12 cellular contexts compared by ENCODE assay signal in genomic region chr16:73060948-73061495, GRCh38. TPM values are rescaled to one million over a fixed set of nuclear protein-coding genes. Genes with fewer than 3 reads are reported as not detected.
DNase-seq lines count a peak whose midpoint lies in the region; ATAC-seq and TF ChIP-seq lines count a peak whose summit lies in the region.
"Had no signal": no experiment of that assay in that cellular context is flagged by ENCODE, and none has a peak within 500 bp of the region (broad histone marks: within the 10 kb centered on the region; RNA-seq: fewer than 3 reads in every experiment).

No MANE protein-coding gene starts in this region.

- CTCF ChIA-PET in activated CD4-positive, alpha-beta T cell treated with anti-CD3 and anti-CD28 coated beads, Interleukin-2, amount 10 ng/mL, durations not matched to agents 7 days and 5 days (lab: Charles Lee), result interaction anchor here (0.6 kb wide), 1 partner anchor 1143 kb away, joined by 5 read pairs; no protein-coding TSS in a partner anchor

- POLR2A ChIA-PET in activated CD4-positive, alpha-beta T cell treated with anti-CD3 and anti-CD28 coated beads, Interleukin-2, amount 10 ng/mL, durations not matched to agents 7 days and 5 days (lab: Charles Lee), result no interaction called here

- no peak for TF ChIP-seq CTCF in LNCaP clone FGC (IDR thresholded peaks at IDR 0.05; ENCODE audit: control insufficient read depth, extremely low read depth, insufficient read depth)
- TF ChIP-seq CTCF in brain microvascular endothelial cell (IDR thresholded peaks at IDR 0.05; ENCODE audit: low read depth, low read length, missing control alignments), result no peak
- no peak for TF ChIP-seq CTCF in lower lobe of right lung (IDR thresholded peaks at IDR 0.05)

- H3K36me3 Mint-ChIP-seq in activated CD4-positive, alpha-beta T cell treated with anti-CD3 and anti-CD28 coated beads, Interleukin-2, amount 10 ng/mL, durations not matched to agents 7 days and 5 days (ENCODE audit: low read depth), result peaks cover 2% of the 10 kb centered on the region

- peaks cover 22% of the 10 kb centered on the region for H3K4me1 Mint-ChIP-seq in activated CD4-positive, alpha-beta T cell treated with anti-CD3 and anti-CD28 coated beads, Interleukin-2, amount 10 ng/mL, durations not matched to agents 7 days and 5 days

- intact Hi-C loops in lower lobe of right lung (cut with DNase I), result no loop called here

- H3K36me3 ChIP-seq in brain microvascular endothelial cell (replicated peaks), result no peaks in the 10 kb centered on the region
- H3K36me3 ChIP-seq in lower lobe of right lung, result no peaks in the 10 kb centered on the region
- no peaks in the 10 kb centered on the region for H3K36me3 ChIP-seq in skeletal muscle satellite cell (ENCODE audit: insufficient read depth, low read length)
- H3K36me3 ChIP-seq: cardiac muscle cell, vagina had no signal

- no peak overlapping the region for H3K27ac Mint-ChIP-seq in activated CD4-positive, alpha-beta T cell treated with anti-CD3 and anti-CD28 coated beads, Interleukin-2, amount 10 ng/mL, durations not matched to agents 7 days and 5 days
- H3K27ac Mint-ChIP-seq: activated CD8-positive, alpha-beta memory T cell treated with anti-CD3 and anti-CD28 coated beads, Interleukin-2, amount 10 ng/mL, durations not matched to agents 7 days and 5 days had no signal

- no peaks in the 10 kb centered on the region for H3K9me3 Mint-ChIP-seq in activated CD4-positive, alpha-beta T cell treated with anti-CD3 and anti-CD28 coated beads, Interleukin-2, amount 10 ng/mL, durations not matched to agents 7 days and 5 days

- peaks cover 26% of the 10 kb centered on the region for H3K4me1 ChIP-seq in lower lobe of right lung
- peaks cover 53% of the 10 kb centered on the region for H3K4me1 ChIP-seq in skeletal muscle satellite cell (ENCODE audit: control insufficient read depth, insufficient read depth, low read length)

- peaks cover 80% of the 10 kb centered on the region for H3K27me3 Mint-ChIP-seq in activated CD4-positive, alpha-beta T cell treated with anti-CD3 and anti-CD28 coated beads, Interleukin-2, amount 10 ng/mL, durations not matched to agents 7 days and 5 days

- H3K4me2 ChIP-seq in skeletal muscle satellite cell (ENCODE audit: low read length), result peak overlapping the region; percentile 81

- DNase-seq in LNCaP clone FGC (ENCODE audit: low read depth), result no peak
- no peak for DNase-seq in brain microvascular endothelial cell
- DNase-seq in lower lobe of right lung, result no peak
- DNase-seq in NCI-H748 treated with DMSO at 0.1 percent for 48 hours (lab: John Stamatoyannopoulos, UW), result no peak
- no peak for DNase-seq in activated CD4-positive, alpha-beta T cell treated with anti-CD3 and anti-CD28 coated beads, Interleukin-2, amount 10 ng/mL, durations not matched to agents 7 days and 5 days
- DNase-seq in germinal center (ENCODE audit: low spot score), result no peak
- DNase-seq: activated CD8-positive, alpha-beta memory T cell treated with anti-CD3 and anti-CD28 coated beads, Interleukin-2, amount 10 ng/mL, durations not matched to agents 7 days and 5 days; activated naive CD4-positive, alpha-beta T cell had no signal

- H3K4me3 Mint-ChIP-seq in activated CD4-positive, alpha-beta T cell treated with anti-CD3 and anti-CD28 coated beads, Interleukin-2, amount 10 ng/mL, durations not matched to agents 7 days and 5 days, result no peak overlapping the region
- H3K4me3 Mint-ChIP-seq: activated CD8-positive, alpha-beta memory T cell treated with anti-CD3 and anti-CD28 coated beads, Interleukin-2, amount 10 ng/mL, durations not matched to agents 7 days and 5 days had no signal

- H3K27ac ChIP-seq in brain microvascular endothelial cell, result peak overlapping the region; percentile 97
- H3K27ac ChIP-seq in lower lobe of right lung, result peak overlapping the region; percentile 46
- H3K27ac ChIP-seq: C4-2B, cardiac muscle cell, vagina had no signal

- no peaks in the 10 kb centered on the region for H3K9me3 ChIP-seq in lower lobe of right lung
- no peaks in the 10 kb centered on the region for H3K9me3 ChIP-seq in skeletal muscle satellite cell (replicated peaks; ENCODE audit: low read length)
- H3K9me3 ChIP-seq: vagina had no signal

- in situ Hi-C loops in brain microvascular endothelial cell (cut with HindIII; ENCODE audit: low pct_ligation_motif_present, low sequenced_read_pairs), result no loop called here

- peak overlapping the region; percentile 88 for H3K9ac ChIP-seq in skeletal muscle satellite cell (ENCODE audit: low read depth, low read length)

- H3K27me3 ChIP-seq in brain microvascular endothelial cell (replicated peaks), result no peaks in the 10 kb centered on the region
- peaks cover 54% of the 10 kb centered on the region for H3K27me3 ChIP-seq in lower lobe of right lung (ENCODE audit: low read depth)
- no peaks in the 10 kb centered on the region for H3K27me3 ChIP-seq in skeletal muscle satellite cell (ENCODE audit: control insufficient read depth, insufficient read depth, low read length)
- H3K27me3 ChIP-seq: vagina had no signal

- no peak for ATAC-seq in lower lobe of right lung
- ATAC-seq: activated CD8-positive, alpha-beta memory T cell treated with anti-CD3 and anti-CD28 coated beads, Interleukin-2, amount 10 ng/mL, durations not matched to agents 7 days and 5 days had no signal

- H3K4me3 ChIP-seq in LNCaP clone FGC (ENCODE audit: low read depth, low read length) (peak overlapping the region; percentile 38), brain microvascular endothelial cell (ENCODE audit: low read depth, low read length) (peak overlapping the region; percentile 68), lower lobe of right lung (peak overlapping the region; percentile 73), skeletal muscle satellite cell (ENCODE audit: low read length) (peak overlapping the region; percentile 80)
- H3K4me3 ChIP-seq: cardiac muscle cell, vagina had no signal

RNA-seq across cellular contexts. Expression of gene ZFHX3, which starts 13.1 kb away (rescaled TPM):
- 29.3 TPM for total RNA-seq in lower lobe of right lung
- total RNA-seq in skeletal muscle satellite cell (2012; rRNA removed), result 5.1 and 8.3 TPM in 2 replicates
- 1 to 10 TPM; 1.5 to 1.6 TPM for total RNA-seq in activated CD4-positive, alpha-beta T cell treated with anti-CD3 and anti-CD28 coated beads, Interleukin-2, amount 10 ng/mL, durations not matched to agents 7 days and 5 days

Comparison
In these comparisons a context has a peak if more than half of its experiments do, and no peak if none do; other contexts are left out.
1. RNA of gene ZFHX3, which starts 13.1 kb away (total RNA-seq): 29.3 TPM in lower lobe of right lung (single experiment); 1.5 to 1.6 TPM in activated CD4-positive, alpha-beta T cell treated with anti-CD3 and anti-CD28 coated beads, Interleukin-2, amount 10 ng/mL, durations not matched to agents 7 days and 5 days; every median in the first group is over 10 times any median in the second.
2. Peak in every context shown above with its lines, with median percentiles within 50 percentile points of each other: H3K4me3 ChIP-seq.